29 cellular contexts compared by ENCODE assay signal in the genomic region with DNA sequence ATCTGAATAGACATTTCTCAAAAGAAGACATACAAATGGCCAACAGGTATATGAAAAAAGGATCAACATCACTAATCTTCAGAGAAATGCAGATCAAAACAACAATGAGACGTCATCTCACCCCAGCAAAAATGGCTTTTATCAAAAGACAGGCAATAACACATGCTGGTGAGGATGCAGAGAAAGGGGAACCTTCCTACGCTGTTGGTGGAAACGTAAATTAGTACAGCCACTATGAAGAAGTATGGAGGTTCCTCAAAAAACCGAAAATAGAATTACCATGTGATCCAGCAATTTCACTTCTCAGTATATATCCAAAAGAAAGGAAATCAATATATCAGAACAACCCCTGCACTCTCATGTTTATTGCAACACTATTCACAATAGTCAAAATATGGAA.
DNase-seq lines count a peak whose midpoint lies in the region; ATAC-seq and TF ChIP-seq lines count a peak whose summit lies in the region.
"Had no signal": no experiment of that assay in that cellular context is flagged by ENCODE, and none has a peak within 500 bp of the region (broad histone marks: within the 10 kb centered on the region; RNA-seq: fewer than 3 reads in every experiment).

No MANE protein-coding gene starts in this region.

- H3K4me3 Mint-ChIP-seq in stimulated activated naive B cell treated with anti-CD40 and anti-IgM and Interleukin-4, amounts not matched to agents 10 μg/mL and 1 μg/mL and 100 μg/mL, for 72 hours, result no peak overlapping the region
- H3K4me3 Mint-ChIP-seq: activated CD4-positive, alpha-beta T cell treated with anti-CD3 and anti-CD28 coated beads, Interleukin-2, amount 10 ng/mL, durations not matched to agents 7 days and 5 days; activated naive CD4-positive, alpha-beta T cell treated with anti-CD3 and anti-CD28 coated beads for 36 hours; activated T-cell treated with anti-CD3 and anti-CD28 coated beads, Interleukin-2, amount 50 U/mL, for 72 hours; brain; natural killer cell had no signal

- H3K27ac ChIP-seq in esophagus muscularis mucosa (replicated peaks in 1 of 4), result no peak overlapping the region
- H3K27ac ChIP-seq in MM.1S (ENCODE audit: low read length), result no peak overlapping the region
- no peak overlapping the region for H3K27ac ChIP-seq in osteoblast (ENCODE audit: low read depth, low read length)
- no peak overlapping the region for H3K27ac ChIP-seq in tibial nerve
- H3K27ac ChIP-seq: BLaER1, SK-N-MC, stomach, transverse colon had no signal

- H3K36me3 Mint-ChIP-seq in stimulated activated naive B cell treated with anti-CD40 and anti-IgM and Interleukin-4, amounts not matched to agents 10 μg/mL and 1 μg/mL and 100 μg/mL, for 72 hours, result peaks cover 0 to 2% of the 10 kb centered on the region in 2 donors
- H3K36me3 Mint-ChIP-seq: brain had no signal

- no peak overlapping the region for H3K27ac Mint-ChIP-seq in stimulated activated naive B cell treated with anti-CD40 and anti-IgM and Interleukin-4, amounts not matched to agents 10 μg/mL and 1 μg/mL and 100 μg/mL, for 72 hours
- H3K27ac Mint-ChIP-seq: activated CD4-positive, alpha-beta T cell treated with anti-CD3 and anti-CD28 coated beads, Interleukin-2, amount 10 ng/mL, durations not matched to agents 7 days and 5 days; activated naive CD4-positive, alpha-beta T cell treated with anti-CD3 and anti-CD28 coated beads for 36 hours; activated T-cell treated with anti-CD3 and anti-CD28 coated beads, Interleukin-2, amount 50 U/mL, for 72 hours; brain; natural killer cell had no signal

- no peaks in the 10 kb centered on the region for H4K20me1 ChIP-seq in MM.1S (ENCODE audit: insufficient read depth, low read length)
- H4K20me1 ChIP-seq in osteoblast (ENCODE audit: insufficient read depth, low read length), result no peaks in the 10 kb centered on the region
- H4K20me1 ChIP-seq: BLaER1 had no signal

- H3K4me2 ChIP-seq in MM.1S (ENCODE audit: low read depth, low read length) (no peak overlapping the region), osteoblast (ENCODE audit: insufficient read depth, low read length) (no peak overlapping the region)
- H3K4me2 ChIP-seq: BLaER1 had no signal

- H3K4me1 ChIP-seq in esophagus muscularis mucosa (peaks cover 0 to 11% (median 5%) of the 10 kb centered on the region in 4 donors), MM.1S (ENCODE audit: low read length) (peaks cover 16% of the 10 kb centered on the region), osteoblast (ENCODE audit: insufficient read depth, low read length) (no peaks in the 10 kb centered on the region), tibial nerve (peaks cover 0 to 5% (median 0%) of the 10 kb centered on the region in 4 donors)

- no peaks in the 10 kb centered on the region for H3F3A ChIP-seq in MM.1S (ENCODE audit: insufficient read depth, low read length)

- TF ChIP-seq EP300 in esophagus muscularis mucosa (IDR thresholded peaks at IDR 0.05) (no peak), tibial nerve (IDR thresholded peaks at IDR 0.05) (peak in 1 of 2 donors; percentile 48)

- 89% methylated on average over 4 of the region's 4 CpGs for WGBS in esophagus muscularis mucosa
- WGBS in tibial nerve, 2 donors, result 86% methylated on average over 4 of the region's 4 CpGs

- DNase-seq in KG1 (lab: John Stamatoyannopoulos, UW) (peak; percentile 44), OCI-M1 (lab: John Stamatoyannopoulos, UW) (peak; percentile 73), esophagus muscularis mucosa (ENCODE audit: extremely low spot score) (peak; percentile 42), MM.1S (no peak), osteoblast (ENCODE audit: insufficient read length, low spot score, missing footprints) (no peak), tibial nerve (ENCODE audit: low spot score in 2 of 2) (no peak)
- no peak for DNase-seq in stimulated activated naive B cell treated with anti-CD40 and anti-IgM and Interleukin-4, amounts not matched to agents 10 μg/mL and 1 μg/mL and 100 μg/mL, for 72 hours
- no peak for DNase-seq in stimulated activated CD4-positive, alpha-beta T cell treated with anti-CD3 and anti-CD28 coated beads, Interleukin-2, amount 100 ng/mL, for 24 hours
- DNase-seq: ACHN; activated CD4-positive, alpha-beta T cell treated with anti-CD3 and anti-CD28 coated beads, Interleukin-2, amount 10 ng/mL, durations not matched to agents 7 days and 5 days; activated naive CD4-positive, alpha-beta T cell treated with anti-CD3 and anti-CD28 coated beads for 36 hours; activated T-cell treated with anti-CD3 and anti-CD28 coated beads, Interleukin-2, amount 50 U/mL, for 72 hours; Calu3; cerebellar nuclear complex; dorsolateral prefrontal cortex; islet precursor cell; natural killer cell; NCI-H1105; NCI-H2029 treated with DMSO at 0.1 percent for 48 hours; NCI-H226; NCI-H69; occipital lobe; RPMI8226; stomach; transverse colon had no signal

- intact Hi-C loops in esophagus muscularis mucosa (cut with DNase I), result no loop called here

- H3K4me1 Mint-ChIP-seq in stimulated activated naive B cell treated with anti-CD40 and anti-IgM and Interleukin-4, amounts not matched to agents 10 μg/mL and 1 μg/mL and 100 μg/mL, for 72 hours, result peaks cover 20 to 46% of the 10 kb centered on the region in 2 donors

- H3K9ac ChIP-seq in MM.1S (ENCODE audit: low read length), result no peak overlapping the region
- H3K9ac ChIP-seq: BLaER1 had no signal

- TF ChIP-seq POLR2A in esophagus muscularis mucosa (IDR thresholded peaks at IDR 0.05; ENCODE audit: low read depth) (no peak), tibial nerve (IDR thresholded peaks at IDR 0.05) (no peak)

- H3K27me3 Mint-ChIP-seq in stimulated activated naive B cell treated with anti-CD40 and anti-IgM and Interleukin-4, amounts not matched to agents 10 μg/mL and 1 μg/mL and 100 μg/mL, for 72 hours, result peaks cover 31 to 36% of the 10 kb centered on the region in 2 donors

- H3K9me2 ChIP-seq in MM.1S (replicated peaks; ENCODE audit: insufficient read depth, low read length), result no peaks in the 10 kb centered on the region

- H3K79me2 ChIP-seq in MM.1S (ENCODE audit: low read length), result no peaks in the 10 kb centered on the region
- no peaks in the 10 kb centered on the region for H3K79me2 ChIP-seq in osteoblast (ENCODE audit: insufficient read depth, low read length)

- ATAC-seq in stimulated activated naive B cell treated with anti-CD40 and anti-IgM and Interleukin-4, amounts not matched to agents 10 μg/mL and 1 μg/mL and 100 μg/mL, for 72 hours (replicated peaks), result peak; percentile 31 to 38
- ATAC-seq: activated T-cell treated with anti-CD3 and anti-CD28 coated beads, Interleukin-2, amount 50 U/mL, for 72 hours; natural killer cell had no signal

- no peaks in the 10 kb centered on the region for H3K27me3 ChIP-seq in esophagus muscularis mucosa
- no peaks in the 10 kb centered on the region for H3K27me3 ChIP-seq in MM.1S (replicated peaks; ENCODE audit: insufficient read depth, low read length)
- H3K27me3 ChIP-seq in osteoblast (ENCODE audit: insufficient read depth, low read length), result no peaks in the 10 kb centered on the region
- H3K27me3 ChIP-seq in tibial nerve, result no peaks in the 10 kb centered on the region
- H3K27me3 ChIP-seq: BLaER1, dorsolateral prefrontal cortex, stomach, transverse colon had no signal

- no peaks in the 10 kb centered on the region for H3K36me3 ChIP-seq in esophagus muscularis mucosa
- no peaks in the 10 kb centered on the region for H3K36me3 ChIP-seq in MM.1S (replicated peaks; ENCODE audit: insufficient read depth, low read length)
- H3K36me3 ChIP-seq in osteoblast (ENCODE audit: insufficient read depth, low read length), result no peaks in the 10 kb centered on the region
- no peaks in the 10 kb centered on the region for H3K36me3 ChIP-seq in tibial nerve
- H3K36me3 ChIP-seq: BLaER1, stomach, transverse colon had no signal

- H3K4me3 ChIP-seq in esophagus muscularis mucosa (no peak overlapping the region), MM.1S (ENCODE audit: low read length) (no peak overlapping the region), osteoblast (ENCODE audit: insufficient read depth, low read length) (no peak overlapping the region), tibial nerve (no peak overlapping the region)
- H3K4me3 ChIP-seq: BLaER1, dorsolateral prefrontal cortex, SK-N-MC, skin epidermis, stomach, transverse colon had no signal

- H2AFZ ChIP-seq in MM.1S (ENCODE audit: low read length) (no peak overlapping the region), osteoblast (ENCODE audit: low read length) (no peak overlapping the region)

- H3K9me3 ChIP-seq in esophagus muscularis mucosa (no peaks in the 10 kb centered on the region), MM.1S (replicated peaks; ENCODE audit: insufficient read depth, low read length) (no peaks in the 10 kb centered on the region), osteoblast (ENCODE audit: low read depth, low read length) (no peaks in the 10 kb centered on the region), tibial nerve (peaks cover 0 to 9% (median 1%) of the 10 kb centered on the region in 4 donors)
- H3K9me3 ChIP-seq: stomach, transverse colon had no signal

- peaks cover 8 to 10% of the 10 kb centered on the region in 2 donors for H3K9me3 Mint-ChIP-seq in stimulated activated naive B cell treated with anti-CD40 and anti-IgM and Interleukin-4, amounts not matched to agents 10 μg/mL and 1 μg/mL and 100 μg/mL, for 72 hours

- TF ChIP-seq CTCF in esophagus muscularis mucosa (IDR thresholded peaks at IDR 0.05), result no peak
- TF ChIP-seq CTCF in MM.1S (IDR thresholded peaks at IDR 0.05; ENCODE audit: low read length), result no peak
- TF ChIP-seq CTCF in osteoblast (IDR thresholded peaks at IDR 0.05; ENCODE audit: extremely low read depth, low read depth, low read length), result no peak
- no peak for TF ChIP-seq CTCF in tibial nerve (IDR thresholded peaks at IDR 0.05)

Comparison
In these comparisons a context has a peak if more than half of its experiments do, and no peak if none do; other contexts are left out.
1. DNase-seq: peak in KG1 (single experiment), OCI-M1 (single experiment) and esophagus muscularis mucosa (single experiment); none in stimulated activated naive B cell treated with anti-CD40 and anti-IgM and Interleukin-4, amounts not matched to agents 10 μg/mL and 1 μg/mL and 100 μg/mL, for 72 hours (single experiment), MM.1S (single experiment), osteoblast (single experiment), tibial nerve (0 of 2) and stimulated activated CD4-positive, alpha-beta T cell treated with anti-CD3 and anti-CD28 coated beads, Interleukin-2, amount 100 ng/mL, for 24 hours (0 of 2).